Comparison of ENCODE assay signal across 17 cellular contexts in genomic region chr4:40300371-40301162, GRCh38. TPM values are rescaled to one million over a fixed set of nuclear protein-coding genes. Genes with fewer than 3 reads are reported as not detected.
DNase-seq lines count a peak whose midpoint lies in the region; ATAC-seq, FAIRE-seq and TF ChIP-seq lines count a peak whose summit lies in the region.
"Had no signal": no experiment of that assay in that cellular context is flagged by ENCODE, and none has a peak within 500 bp of the region (broad histone marks: within the 10 kb centered on the region; RNA-seq: fewer than 3 reads in every experiment).

No MANE protein-coding gene starts in this region.

- H3K27me3 Mint-ChIP-seq in activated naive CD4-positive, alpha-beta T cell treated with anti-CD3 and anti-CD28 coated beads, Interleukin-2, amount 50 U/mL, for 24 hours = no peaks in the 10 kb centered on the region

- TF ChIP-seq RAD21 in GM12878 (IDR thresholded peaks at IDR 0.05; ENCODE audit: insufficient read depth, low read depth, low read length) = no peak

- H3K27ac Mint-ChIP-seq in activated naive CD4-positive, alpha-beta T cell treated with anti-CD3 and anti-CD28 coated beads, Interleukin-2, amount 50 U/mL, for 24 hours = peak overlapping the region; percentile 97
- H3K27ac Mint-ChIP-seq: nephron progenitor cell had no signal

- H3K4me2 ChIP-seq in OCI-LY7 (ENCODE audit: low read length) (peak overlapping the region; percentile 89), GM12878 (ENCODE audit: control insufficient read depth, insufficient read depth) (peak overlapping the region; percentile 73)

- no peak for DNase-seq in activated naive CD4-positive, alpha-beta T cell treated with Interleukin-2 at 50 U/mL for 16 hours
- DNase-seq in OCI-LY7 (ENCODE audit: low spot score) (peak; percentile 37), GM12878 (ENCODE audit: low read depth, low spot score) (no peak), transverse colon (no peak), occipital lobe (lab: John Stamatoyannopoulos, UW) (no peak), SHP77 treated with DMSO at 0.1 percent for 48 hours (lab: John Stamatoyannopoulos, UW) (no peak)
- DNase-seq: cortex of kidney, lower lobe of right lung, NCI-H187 treated with DMSO at 0.1 percent for 48 hours, NCI-H524 treated with DMSO at 0.1 percent for 48 hours, nephron progenitor cell had no signal

- peaks cover 11% of the 10 kb centered on the region for H3K9me3 ChIP-seq in OCI-LY7 (ENCODE audit: low read length)
- H3K9me3 ChIP-seq in GM12878 (replicated peaks; ENCODE audit: control insufficient read depth, insufficient read depth, low read length) = no peaks in the 10 kb centered on the region; the same call in 1 of the 3 replicates
- no peaks in the 10 kb centered on the region for H3K9me3 ChIP-seq in transverse colon
- H3K9me3 ChIP-seq: lower lobe of right lung had no signal

- peak; percentile 8; the same call in 2 of the 3 replicates for ATAC-seq in GM12878
- no peak for ATAC-seq in GM18861 (IDR thresholded peaks at IDR 0.05; ENCODE audit: unreplicated experiment)

- H3K9me3 Mint-ChIP-seq in activated naive CD4-positive, alpha-beta T cell treated with anti-CD3 and anti-CD28 coated beads, Interleukin-2, amount 50 U/mL, for 24 hours = peaks cover 5% of the 10 kb centered on the region

- BruUV-seq in OCI-LY7 (replicated peaks; lab: Mats Ljungman, UMichigan) = no TSS peak
- no TSS peak for BruUV-seq in GM12878 (replicated peaks; lab: Mats Ljungman, UMichigan)

- H3K4me3 ChIP-seq in OCI-LY7 (ENCODE audit: low read depth, low read length, poor library complexity, severe bottlenecking) (peak overlapping the region; percentile 59), GM12878 (no peak overlapping the region), transverse colon (no peak overlapping the region)
- H3K4me3 ChIP-seq: lower lobe of right lung had no signal

- H3K36me3 Mint-ChIP-seq in activated naive CD4-positive, alpha-beta T cell treated with anti-CD3 and anti-CD28 coated beads, Interleukin-2, amount 50 U/mL, for 24 hours = peaks cover 2% of the 10 kb centered on the region

- peaks cover 76% of the 10 kb centered on the region for H3K4me1 Mint-ChIP-seq in activated naive CD4-positive, alpha-beta T cell treated with anti-CD3 and anti-CD28 coated beads, Interleukin-2, amount 50 U/mL, for 24 hours

- H2AFZ ChIP-seq in OCI-LY7 (ENCODE audit: low read length) = peak overlapping the region; percentile 56
- no peak overlapping the region for H2AFZ ChIP-seq in GM12878 (ENCODE audit: control insufficient read depth, low read depth, low read length)

- POLR2A ChIA-PET in OCI-LY7 (lab: Charles Lee) = interaction anchor here (0.5 to 1.7 kb wide), 8 partner anchors 11 to 218 kb away, joined by 3 to 8 read pairs (median 3); no protein-coding TSS in a partner anchor
- POLR2A ChIA-PET in GM12878 (lab: Charles Lee) = interaction anchor here (0.5 to 1.7 kb wide), 6 partner anchors 10 to 692 kb away, joined by 3 to 7 read pairs (median 4); no protein-coding TSS in a partner anchor

- CTCF ChIA-PET in OCI-LY7 (lab: Charles Lee; ENCODE audit: unreplicated experiment) = interaction anchor here (1.2 kb wide), 1 partner anchor 78 kb away, joined by 3 read pairs; no protein-coding TSS in a partner anchor
- CTCF ChIA-PET in GM12878 (lab: Yijun Ruan, JAX) = interaction anchor here (0.6 to 2.2 kb wide), 9 partner anchors 10 to 149 kb away, joined by 3 to 10 read pairs (median 3); no protein-coding TSS in a partner anchor

- H3K4me1 ChIP-seq in OCI-LY7 (ENCODE audit: insufficient read depth, low read length, poor library complexity, severe bottlenecking) (peaks cover 74% of the 10 kb centered on the region), GM12878 (ENCODE audit: control insufficient read depth, insufficient read depth, low read length) (peaks cover 45% of the 10 kb centered on the region), transverse colon (no peaks in the 10 kb centered on the region)

- peak overlapping the region; percentile 3 for H3K9ac ChIP-seq in GM12878 (ENCODE audit: control insufficient read depth, insufficient read depth, low read length)

- SMC1A ChIA-PET in GM12878 (lab: Charles Lee; ENCODE audit: uncharacterized antibody, unreplicated experiment) = interaction anchor here (0.5 to 3.5 kb wide), 16 partner anchors 9 to 148 kb away, joined by 3 to 15 read pairs (median 5); partner anchors contain the start of gene RHOH

- H4K20me1 ChIP-seq in OCI-LY7 (ENCODE audit: insufficient read depth, low read length) (no peaks in the 10 kb centered on the region), GM12878 (ENCODE audit: control insufficient read depth, insufficient read depth) (no peaks in the 10 kb centered on the region)

- TF ChIP-seq POLR2A in GM12878 (IDR thresholded peaks at IDR 0.05; ENCODE audit: low read depth, low read length) = no peak
- no peak for TF ChIP-seq POLR2A in transverse colon (IDR thresholded peaks at IDR 0.05)

- TF ChIP-seq EP300 in GM12878 (IDR thresholded peaks at IDR 0.05; ENCODE audit: borderline replicate concordance in 1 of 2, control insufficient read depth in 1 of 2, low read depth in 2 of 2, low read length in 2 of 2) = no peak
- no peak for TF ChIP-seq EP300 in transverse colon (IDR thresholded peaks at IDR 0.05; ENCODE audit: low read depth)

- H3K4me3 Mint-ChIP-seq in activated naive CD4-positive, alpha-beta T cell treated with anti-CD3 and anti-CD28 coated beads, Interleukin-2, amount 50 U/mL, for 24 hours = peak overlapping the region; percentile 23
- H3K4me3 Mint-ChIP-seq: nephron progenitor cell had no signal

- intact Hi-C loops in OCI-LY7 (cut with micrococcal nuclease; ENCODE audit: unreplicated experiment) (loop anchor here (1.0 to 10.0 kb wide), 5 partner anchors 56 to 776 kb away; partner anchors contain the start of gene UGDH), GM12878 (cut with micrococcal nuclease; ENCODE audit: unreplicated experiment) (no loop called here), transverse colon (cut with DNase I; ENCODE audit: low total_unique reads) (no loop called here)

- H3K36me3 ChIP-seq in OCI-LY7 (ENCODE audit: insufficient read depth, low read length) (no peaks in the 10 kb centered on the region; the same call in 1 of the 2 replicates), GM12878 (ENCODE audit: control insufficient read depth in 2 of 2, insufficient read depth in 2 of 2, low read length in 1 of 2) (no peaks in the 10 kb centered on the region), transverse colon (no peaks in the 10 kb centered on the region)
- H3K36me3 ChIP-seq: lower lobe of right lung had no signal

- 0 out of 2 replicates have a peak, but pooled peaks have one; percentile 31 for TF ChIP-seq CTCF in OCI-LY7 (conservative IDR thresholded peaks at IDR 0.05; ENCODE audit: low read length)
- TF ChIP-seq CTCF in GM12878 (IDR thresholded peaks at IDR 0.05 in 2 of 3, conservative IDR thresholded peaks at IDR 0.05 in 1 of 3; ENCODE audit: control insufficient read depth in 2 of 3, extremely low read depth in 1 of 3, insufficient read depth in 1 of 3, low read depth in 3 of 3, low read length in 3 of 3) = no peak
- TF ChIP-seq CTCF in transverse colon (IDR thresholded peaks at IDR 0.05) = no peak

- H3K79me2 ChIP-seq in OCI-LY7 (ENCODE audit: insufficient read depth, low read depth, low read length) (no peaks in the 10 kb centered on the region; the same call in 1 of the 2 replicates), GM12878 (ENCODE audit: control insufficient read depth, insufficient read depth, low read length) (peaks cover 2% of the 10 kb centered on the region)

- H3K27me3 ChIP-seq in GM12878 (replicated peaks in 1 of 2; ENCODE audit: control insufficient read depth in 2 of 2, insufficient read depth in 2 of 2, low read length in 1 of 2) = no peaks in the 10 kb centered on the region
- H3K27me3 ChIP-seq in transverse colon = no peaks in the 10 kb centered on the region

- 19% methylated on average over 9 of the region's 9 CpGs for WGBS in GM12878 (ENCODE audit: insufficient coverage, insufficient replicate concordance, low lambda C conversion rate, missing lambda C conversion rate)
- 77 to 83% methylated on average over 4 to 9 of the region's 9 CpGs for WGBS in transverse colon (ENCODE audit: low coverage in 1 of 2), 2 donors

- no peaks in the 10 kb centered on the region for H3K9me2 ChIP-seq in OCI-LY7 (ENCODE audit: insufficient read depth, low read length)

- in situ Hi-C loops in GM12878 (cut with MboI) = no loop called here
- in situ Hi-C loops in transverse colon (cut with MboI; ENCODE audit: low pct_ligation_motif_present in 1 of 4, low pct_unique_long_range_greater_than_20kb in 1 of 4, low sequenced_read_pairs in 3 of 4) = loop anchor here in 1 of 4 donors (25.0 kb wide), 2 partner anchors 138 to 238 kb away; partner anchors contain the start of gene N4BP2

- RAD21 ChIA-PET in GM12878 (lab: Charles Lee; ENCODE audit: unreplicated experiment) = interaction anchor here (0.8 to 2.6 kb wide), 12 partner anchors 9 to 244 kb away, joined by 3 to 11 read pairs (median 4); partner anchors contain the start of gene N4BP2

- peak overlapping the region; percentile 98 for H3K27ac ChIP-seq in OCI-LY7 (ENCODE audit: low read depth, low read length, poor library complexity, severe bottlenecking)
- peak overlapping the region; percentile 56 for H3K27ac ChIP-seq in GM12878 (ENCODE audit: control insufficient read depth, insufficient read depth)
- peak overlapping the region; percentile 19 to 73 (median 48) for H3K27ac ChIP-seq in transverse colon
- H3K27ac ChIP-seq: lower lobe of right lung had no signal

- no peak for FAIRE-seq in GM12878 (lab: Jason Lieb, UNC)
- FAIRE-seq: H1 had no signal

RNA-seq across cellular contexts. Expression of gene CHRNA9, which starts 34.6 kb away (rescaled TPM):
- total RNA-seq in OCI-LY7 (2014; rRNA removed; shearing (Covaris generic)) = not detected in 2 replicates
- total RNA-seq in OCI-LY7 (2022) (not detected in 2 replicates), GM12878 (2014; rRNA removed) (0.05 TPM in 1 of 2 replicates, not detected in the other), GM12878 (2014; rRNA removed; fragmentation: Illumina TruSeq; extraction: Trizol) (not detected in 2 replicates), GM12878 (2021) (not detected in 2 replicates), transverse colon (not detected), occipital lobe (0.31 TPM)
- 1.5 TPM in 1 of 2 replicates, not detected in the other for total RNA-seq in GM12878 (2013; cell fraction: nucleolus; rRNA removed)
- not detected for polyA plus RNA-seq in GM12878 (2011; ENCODE audit: low read depth)
- polyA plus RNA-seq in GM12878 (2011; rRNA removed) (0.08 and 0.55 TPM in 2 replicates), GM12878 (2014; fragmentation: Illumina TruSeq; extraction: Trizol) (not detected in 2 replicates), GM12878 (2014; fragmentation: Nextera tagmentation; extraction: Ambion mirVana) (not detected), GM12878 (2014; rRNA removed) (0.05 TPM in 1 of 2 replicates, not detected in the other), GM12878 (2016; fragmentation: Nextera tagmentation; extraction: Ambion mirVana) (under 1 TPM in 1 of 2 experiments, not detected in 1; 0.09 TPM)
- 0.04 and 0.15 TPM in 2 replicates for polyA plus RNA-seq in GM12878 (2011; cell fraction: cytosol; rRNA removed)
- 0.18 TPM in 1 of 2 replicates, not detected in the other for polyA plus RNA-seq in GM12878 (2011; cell fraction: nucleus; rRNA removed)
- polyA plus RNA-seq in GM12878 (2012) = not detected in 2 replicates
- polyA minus RNA-seq in GM12878 (2011; rRNA and poly(A)+ RNA removed) = not detected in 2 replicates
- polyA minus RNA-seq in GM12878 (2011; cell fraction: cytosol; rRNA and poly(A)+ RNA removed) = not detected in 2 replicates
- 0.29 TPM in 1 of 2 replicates, not detected in the other for polyA minus RNA-seq in GM12878 (2011; cell fraction: nucleus; rRNA and poly(A)+ RNA removed)
- total RNA-seq: epithelial cell of proximal tubule, glomerular endothelial cell, lower lobe of right lung, pulmonary artery endothelial cell had no signal

Comparison
In these comparisons a context has a peak if more than half of its experiments do, and no peak if none do; other contexts are left out.
1. H3K27ac ChIP-seq: peak in every context shown above with its lines; median percentile 98 in OCI-LY7; 56 in GM12878; 48 in transverse colon.